In the genomic region with DNA sequence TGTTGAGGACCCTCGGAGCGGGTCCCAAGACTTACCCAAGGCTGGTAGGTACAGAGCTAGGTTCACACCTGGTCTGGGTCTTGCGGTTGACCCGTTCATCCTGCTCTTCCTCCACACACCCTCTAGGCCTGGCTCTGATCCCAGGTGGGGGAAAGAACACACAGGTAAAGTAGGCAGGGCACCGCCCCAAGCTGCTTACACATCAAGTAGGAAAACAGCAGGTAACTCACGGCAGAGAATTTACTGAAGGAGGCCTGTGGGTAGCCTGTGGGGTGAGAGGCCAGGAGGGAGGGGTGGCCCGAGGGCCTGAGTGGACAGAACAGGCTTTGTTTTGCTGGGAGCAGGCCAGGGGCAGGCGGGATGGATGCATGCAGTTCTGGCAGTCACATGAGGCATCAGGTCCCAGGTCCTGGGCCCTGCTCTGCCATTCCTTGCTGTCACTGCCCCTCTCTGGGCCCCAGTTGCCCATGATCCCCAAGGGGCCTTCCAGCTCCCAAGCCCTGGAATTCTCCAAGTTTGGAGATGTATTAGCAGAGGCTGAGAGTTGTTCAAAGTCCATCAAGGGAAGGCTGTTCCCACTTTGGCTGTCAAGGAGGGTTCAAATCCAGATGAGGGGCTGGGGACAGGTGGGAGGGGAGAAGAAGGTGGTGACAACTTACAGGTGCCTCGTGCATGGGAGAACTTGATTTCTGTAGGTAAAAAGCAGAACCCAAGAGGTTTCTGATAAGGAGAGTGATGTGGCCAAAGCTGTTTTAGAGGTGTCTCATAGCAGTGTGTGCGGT, we compare ENCODE assay signal across 11 cellular contexts. TPM values are rescaled to one million over a fixed set of nuclear protein-coding genes. Genes with fewer than 3 reads are reported as not detected.
A peak's percentile ranks its signal among the peaks of the same experiment; 100 is the strongest.
DNase-seq lines count a peak whose midpoint lies in the region; ATAC-seq and TF ChIP-seq lines count a peak whose summit lies in the region.
"Had no signal": no experiment of that assay in that cellular context is flagged by ENCODE, and none has a peak within 500 bp of the region (broad histone marks: within the 10 kb centered on the region; RNA-seq: fewer than 3 reads in every experiment).

No MANE protein-coding gene starts in this region.

- no peak overlapping the region for H3K27ac Mint-ChIP-seq in activated T-cell treated with anti-CD3 and anti-CD28 coated beads, Interleukin-2, amount 50 U/mL, for 24 hours
- H3K27ac Mint-ChIP-seq: activated CD8-positive, alpha-beta T cell treated with anti-CD3 and anti-CD28 coated beads for 36 hours had no signal

- peak; percentile 24 for DNase-seq in activated T-cell treated with anti-CD3 and anti-CD28 coated beads, Interleukin-2, amount 50 U/mL, for 24 hours
- DNase-seq in activated T-cell treated with anti-CD3 and anti-CD28 coated beads, Interleukin-2, amount 50 U/mL, for 48 hours, result no peak
- DNase-seq in midbrain (lab: John Stamatoyannopoulos, UW), result peak; percentile 36
- peak; percentile 78 for DNase-seq in upper lobe of right lung
- DNase-seq in ACHN, result no peak
- DNase-seq: activated CD8-positive, alpha-beta T cell treated with anti-CD3 and anti-CD28 coated beads for 36 hours; stimulated activated CD8-positive, alpha-beta memory T cell treated with anti-CD3 and anti-CD28 coated beads, Interleukin-4, amount 100 ng/mL, for 48 hours had no signal

- intact Hi-C loops in upper lobe of right lung (cut with DNase I), result no loop called here

- H3K4me1 ChIP-seq in duodenal mucosa (ENCODE audit: control insufficient read depth in 1 of 2, insufficient read depth in 2 of 2, low read length in 2 of 2) (peaks cover 67 to 72% of the 10 kb centered on the region in 2 donors), upper lobe of right lung (peaks cover 38% of the 10 kb centered on the region)

- no peaks in the 10 kb centered on the region for H3K9me3 ChIP-seq in duodenal mucosa (ENCODE audit: control insufficient read depth in 1 of 2, low read length in 2 of 2)
- H3K9me3 ChIP-seq in upper lobe of right lung, result no peaks in the 10 kb centered on the region

- H3K27me3 Mint-ChIP-seq in activated T-cell treated with anti-CD3 and anti-CD28 coated beads, Interleukin-2, amount 50 U/mL, for 24 hours, result peaks cover 31% of the 10 kb centered on the region

- H3K27ac ChIP-seq in duodenal mucosa (ENCODE audit: low read depth, low read length), result peak overlapping the region; percentile 65
- no peak overlapping the region for H3K27ac ChIP-seq in upper lobe of right lung
- H3K27ac ChIP-seq: cardiac muscle cell had no signal

- peak overlapping the region; percentile 35 to 54 for H3K9ac ChIP-seq in duodenal mucosa (ENCODE audit: low read depth in 1 of 2, low read length in 2 of 2)

- no peak overlapping the region for H3K4me3 Mint-ChIP-seq in activated T-cell treated with anti-CD3 and anti-CD28 coated beads, Interleukin-2, amount 50 U/mL, for 24 hours
- H3K4me3 Mint-ChIP-seq: activated CD8-positive, alpha-beta T cell treated with anti-CD3 and anti-CD28 coated beads for 36 hours had no signal

- peaks cover 3% of the 10 kb centered on the region for H3K4me1 Mint-ChIP-seq in activated T-cell treated with anti-CD3 and anti-CD28 coated beads, Interleukin-2, amount 50 U/mL, for 24 hours (ENCODE audit: low read depth)

- peak; percentile 73 for ATAC-seq in upper lobe of right lung
- no peak for ATAC-seq in HG02885 (IDR thresholded peaks at IDR 0.05; ENCODE audit: poor library complexity, unreplicated experiment)
- no peak for ATAC-seq in GM19467 (IDR thresholded peaks at IDR 0.05; ENCODE audit: unreplicated experiment)
- ATAC-seq: activated CD8-positive, alpha-beta T cell treated with anti-CD3 and anti-CD28 coated beads for 36 hours had no signal

- TF ChIP-seq CTCF in upper lobe of right lung (IDR thresholded peaks at IDR 0.05), result no peak

- H3K27me3 ChIP-seq in duodenal mucosa (ENCODE audit: control insufficient read depth in 1 of 2, insufficient read depth in 2 of 2, low read length in 2 of 2) (no peaks in the 10 kb centered on the region), upper lobe of right lung (no peaks in the 10 kb centered on the region)
- H3K27me3 ChIP-seq: cardiac muscle cell had no signal

- H3K36me3 ChIP-seq in duodenal mucosa (ENCODE audit: control insufficient read depth in 1 of 2, insufficient read depth in 2 of 2, low read length in 2 of 2) (no peaks in the 10 kb centered on the region), upper lobe of right lung (no peaks in the 10 kb centered on the region)
- H3K36me3 ChIP-seq: cardiac muscle cell had no signal

- H3K9me3 Mint-ChIP-seq in activated T-cell treated with anti-CD3 and anti-CD28 coated beads, Interleukin-2, amount 50 U/mL, for 24 hours, result no peaks in the 10 kb centered on the region
- H3K9me3 Mint-ChIP-seq: activated CD8-positive, alpha-beta T cell treated with anti-CD3 and anti-CD28 coated beads for 36 hours had no signal

- H3K4me3 ChIP-seq in duodenal mucosa (ENCODE audit: low read depth in 1 of 2, low read length in 2 of 2) (no peak overlapping the region), upper lobe of right lung (no peak overlapping the region)
- H3K4me3 ChIP-seq: cardiac muscle cell had no signal

- no peaks in the 10 kb centered on the region for H3K36me3 Mint-ChIP-seq in activated T-cell treated with anti-CD3 and anti-CD28 coated beads, Interleukin-2, amount 50 U/mL, for 24 hours (ENCODE audit: low read depth)

- in situ Hi-C loops in ACHN (cut with HindIII; ENCODE audit: low pct_ligation_motif_present, low pct_unique_long_range_greater_than_20kb, low sequenced_read_pairs), result no loop called here

RNA-seq across cellular contexts. Expression of a gene that starts 5.7 kb away (rescaled TPM):
- total RNA-seq in upper lobe of right lung, result 18.1 TPM

Comparison
In these comparisons a context has a peak if more than half of its experiments do, and no peak if none do; other contexts are left out.
1. DNase-seq: peak in activated T-cell treated with anti-CD3 and anti-CD28 coated beads, Interleukin-2, amount 50 U/mL, for 24 hours (single experiment), midbrain (single experiment) and upper lobe of right lung (single experiment); none in activated T-cell treated with anti-CD3 and anti-CD28 coated beads, Interleukin-2, amount 50 U/mL, for 48 hours (0 of 2) and ACHN (single experiment).